1 cellular context compared by ENCODE assay signal in the genomic region with DNA sequence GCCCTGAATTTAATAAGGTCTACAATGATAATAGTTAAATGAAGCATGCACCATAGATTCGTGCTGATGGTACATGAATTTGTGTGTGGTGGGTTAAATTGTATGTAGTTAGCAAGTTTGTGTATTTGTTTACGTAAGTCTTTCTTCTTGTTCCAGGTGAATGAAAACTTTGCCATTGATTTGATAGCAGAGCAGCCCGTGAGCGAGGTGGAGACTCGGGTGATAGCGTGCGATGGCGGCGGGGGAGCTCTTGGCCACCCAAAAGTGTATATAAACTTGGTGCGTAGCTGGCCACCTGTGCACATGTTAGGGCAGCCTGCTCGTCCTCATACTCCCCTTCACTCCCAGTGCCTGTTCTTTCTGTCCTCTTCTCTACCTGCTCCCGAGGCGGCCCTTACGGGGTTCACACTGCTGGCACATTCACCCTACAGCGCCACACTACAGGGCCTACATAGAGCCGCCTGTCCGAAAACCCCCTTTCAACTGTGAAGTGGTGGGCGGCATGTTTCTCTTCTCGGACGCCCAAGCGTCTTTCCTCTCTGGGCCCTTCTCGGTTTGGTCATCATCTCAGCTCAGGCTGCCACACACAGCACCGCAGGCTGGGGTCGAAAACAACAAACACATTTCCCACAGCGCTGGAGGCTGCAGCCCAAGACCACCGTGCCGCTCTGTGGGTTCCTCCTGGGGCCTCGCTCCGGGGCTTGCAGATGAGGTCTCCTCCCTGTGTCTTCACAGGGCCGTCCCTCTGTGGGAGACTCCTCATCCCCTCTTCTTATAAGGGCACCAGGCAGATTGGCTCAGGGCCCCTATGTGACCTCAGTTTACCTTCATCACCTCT.
TF ChIP-seq lines count a peak whose summit lies in the region.

No MANE protein-coding gene starts in this region.

TF ChIP-seq in GM12878, 131 proteins besides CTCF, POLR2A, EP300 and RAD21:
- TF ChIP-seq CEBPB (IDR thresholded peaks at IDR 0.05; ENCODE audit: borderline replicate concordance in 1 of 2, low read depth in 2 of 2, low read length in 2 of 2): no peak
- TF ChIP-seq, protein P1, sequence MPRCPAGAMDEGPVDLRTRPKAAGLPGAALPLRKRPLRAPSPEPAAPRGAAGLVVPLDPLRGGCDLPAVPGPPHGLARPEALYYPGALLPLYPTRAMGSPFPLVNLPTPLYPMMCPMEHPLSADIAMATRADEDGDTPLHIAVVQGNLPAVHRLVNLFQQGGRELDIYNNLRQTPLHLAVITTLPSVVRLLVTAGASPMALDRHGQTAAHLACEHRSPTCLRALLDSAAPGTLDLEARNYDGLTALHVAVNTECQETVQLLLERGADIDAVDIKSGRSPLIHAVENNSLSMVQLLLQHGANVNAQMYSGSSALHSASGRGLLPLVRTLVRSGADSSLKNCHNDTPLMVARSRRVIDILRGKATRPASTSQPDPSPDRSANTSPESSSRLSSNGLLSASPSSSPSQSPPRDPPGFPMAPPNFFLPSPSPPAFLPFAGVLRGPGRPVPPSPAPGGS (IDR thresholded peaks at IDR 0.05; ENCODE audit: borderline replicate concordance, insufficient read depth, low read depth, low read length, poor library complexity, severe bottlenecking): peak; percentile 55
TF ChIP-seq in GM12878: peak in this region for 1.
